1 cellular context compared by ENCODE assay signal in genomic region chr2:189179607-189179979, GRCh38.
TF ChIP-seq lines count a peak whose summit lies in the region.

COL5A2 (minus strand) TSS chr2:189179761; CDS start chr2:189179604, 157 bp downstream.

TF ChIP-seq in H1, 55 proteins besides CTCF, POLR2A, EP300 and RAD21 (continued from another document):
- no peak for TF ChIP-seq E2F6 (IDR thresholded peaks at IDR 0.05)
- no peak for TF ChIP-seq SIRT6 (IDR thresholded peaks at IDR 0.05; ENCODE audit: low read length)
- no peak for TF ChIP-seq EGR1 (IDR thresholded peaks at IDR 0.05; ENCODE audit: borderline replicate concordance, low read depth, low read length)
- TF ChIP-seq KDM5A (IDR thresholded peaks at IDR 0.05; ENCODE audit: low read length) = no peak
- no peak for TF ChIP-seq HDAC6 (IDR thresholded peaks at IDR 0.05; ENCODE audit: low read depth, low read length)
- TF ChIP-seq SP4 (IDR thresholded peaks at IDR 0.05; ENCODE audit: low read length) = no peak
- no peak for TF ChIP-seq YY1 (IDR thresholded peaks at IDR 0.05; ENCODE audit: low read depth, low read length)
